In genomic region chr12:99154983-99155336, GRCh38 we compare ENCODE assay signal across 1 cellular context.
TF ChIP-seq lines count a peak whose summit lies in the region.

No MANE protein-coding gene starts in this region.

TF ChIP-seq in H1, 55 proteins besides CTCF, POLR2A, EP300 and RAD21:
- TF ChIP-seq HDAC6 (IDR thresholded peaks at IDR 0.05; ENCODE audit: low read depth, low read length) (no peak), TAF7 (optimal IDR thresholded peaks at IDR 0.05; ENCODE audit: borderline replicate concordance, low read depth, low read length) (no peak), SIX5 (IDR thresholded peaks at IDR 0.05; ENCODE audit: low read depth, low read length) (no peak), MAFK (IDR thresholded peaks at IDR 0.05; ENCODE audit: low read depth, low read length) (no peak), JUN (IDR thresholded peaks at IDR 0.05; ENCODE audit: low read depth, low read length) (no peak), CHD2 (IDR thresholded peaks at IDR 0.05; ENCODE audit: low read length) (no peak), CHD1 (IDR thresholded peaks at IDR 0.05; ENCODE audit: low read depth, low read length) (no peak), TBP (IDR thresholded peaks at IDR 0.05; ENCODE audit: low read depth, low read length) (no peak)
